16 cellular contexts compared by ENCODE assay signal in genomic region chr13:106503730-106504129, GRCh38. TPM values are rescaled to one million over a fixed set of nuclear protein-coding genes. Genes with fewer than 3 reads are reported as not detected.
DNase-seq lines count a peak whose midpoint lies in the region; ATAC-seq, FAIRE-seq and TF ChIP-seq lines count a peak whose summit lies in the region.
"Had no signal": no experiment of that assay in that cellular context is flagged by ENCODE, and none has a peak within 500 bp of the region (broad histone marks: within the 10 kb centered on the region; RNA-seq: fewer than 3 reads in every experiment).

No MANE protein-coding gene starts in this region.

- no peak overlapping the region for H2AK5ac ChIP-seq in IMR-90 (ENCODE audit: low read depth, low read length)

- no CpG with 5 or more reads among the region's 1 CpG for WGBS in IMR-90 (ENCODE audit: extremely low coverage in 2 of 2, insufficient read length in 1 of 2), 2 experiments
- WGBS in smooth muscle cell (ENCODE audit: low lambda C conversion rate) = 93% methylated on average over 1 of the region's 1 CpG

- peaks cover 96% of the 10 kb centered on the region for H3K79me2 ChIP-seq in keratinocyte (ENCODE audit: control insufficient read depth, insufficient read depth, low read length)
- peaks cover 68% of the 10 kb centered on the region for H3K79me2 ChIP-seq in smooth muscle cell (ENCODE audit: low read depth)

- peak overlapping the region in 3 of 5 experiments; percentile 34 to 78 (median 62) for H3K4me3 Mint-ChIP-seq in brain
- no peak overlapping the region for H3K4me3 Mint-ChIP-seq in Calu3 (ENCODE audit: low read depth, unreplicated experiment)
- H3K4me3 Mint-ChIP-seq: CD8-positive, alpha-beta memory T cell had no signal

- no peak overlapping the region for H2BK20ac ChIP-seq in IMR-90 (ENCODE audit: low read depth, low read length)

- H3K27me3 ChIP-seq in IMR-90 (ENCODE audit: control insufficient read depth, insufficient read depth, low read length) = no peaks in the 10 kb centered on the region
- H3K27me3 ChIP-seq in keratinocyte (ENCODE audit: control insufficient read depth, extremely low read depth, insufficient read depth, low read length) = no peaks in the 10 kb centered on the region
- no peaks in the 10 kb centered on the region for H3K27me3 ChIP-seq in smooth muscle cell (ENCODE audit: low read depth)
- H3K27me3 ChIP-seq: BE2C had no signal

- TF ChIP-seq RAD21 in IMR-90 (IDR thresholded peaks at IDR 0.05; ENCODE audit: low read length) = no peak

- H3K4me3 ChIP-seq in IMR-90 (ENCODE audit: insufficient read depth, low read depth, low read length) = no peak overlapping the region
- no peak overlapping the region for H3K4me3 ChIP-seq in keratinocyte (ENCODE audit: control insufficient read depth in 2 of 3, extremely low read depth in 1 of 3, insufficient read depth in 2 of 3, low read depth in 1 of 3, low read length in 3 of 3)
- H3K4me3 ChIP-seq in smooth muscle cell = no peak overlapping the region

- no TSS peak for BruUV-seq in IMR-90 (replicated peaks; lab: Mats Ljungman, UMichigan)
- BruUV-seq in Calu3 (replicated peaks; lab: Mats Ljungman, UMichigan) = no TSS peak

- no peak overlapping the region for H2BK120ac ChIP-seq in IMR-90 (ENCODE audit: low read depth, low read length)

- CTCF ChIA-PET in IMR-90 (lab: Yijun Ruan, JAX) (no interaction called here), Calu3 (lab: Charles Lee) (no interaction called here)

- no peak overlapping the region for H2BK5ac ChIP-seq in IMR-90 (ENCODE audit: low read depth, low read length, poor library complexity, severe bottlenecking)

- no peak overlapping the region for H2AFZ ChIP-seq in IMR-90 (replicated peaks; ENCODE audit: low read length, poor library complexity)
- no peak overlapping the region for H2AFZ ChIP-seq in keratinocyte (ENCODE audit: control insufficient read depth, low read length)
- no peak overlapping the region for H2AFZ ChIP-seq in smooth muscle cell (ENCODE audit: low read depth)

- no peak overlapping the region for H4K8ac ChIP-seq in IMR-90 (ENCODE audit: low read depth in 2 of 2, low read length in 2 of 2)

- no peak overlapping the region for H4K5ac ChIP-seq in IMR-90 (ENCODE audit: low read depth, low read length)

- no peaks in the 10 kb centered on the region for H3K9me1 ChIP-seq in IMR-90 (ENCODE audit: insufficient read depth, low read length)
- H3K9me1 ChIP-seq in keratinocyte (ENCODE audit: control insufficient read depth, extremely low read depth, insufficient read depth, low read length) = peaks cover 7% of the 10 kb centered on the region

- no peak overlapping the region for H2BK15ac ChIP-seq in IMR-90 (ENCODE audit: low read depth, low read length)

- H3K4me1 ChIP-seq in IMR-90 (ENCODE audit: control insufficient read depth, insufficient read depth, low read length) = peaks cover 3% of the 10 kb centered on the region; the same call in 1 of the 2 replicates
- H3K4me1 ChIP-seq in keratinocyte (ENCODE audit: control insufficient read depth, extremely low read depth, insufficient read depth, low read length) = peaks cover 26% of the 10 kb centered on the region
- H3K4me1 ChIP-seq in smooth muscle cell (ENCODE audit: low read depth) = peaks cover 17% of the 10 kb centered on the region

- H3K36me3 Mint-ChIP-seq in brain (peaks cover 48% of the 10 kb centered on the region), Calu3 (ENCODE audit: insufficient read depth, unreplicated experiment) (peaks cover 5% of the 10 kb centered on the region)
- H3K36me3 Mint-ChIP-seq: CD8-positive, alpha-beta memory T cell had no signal

- no peak for ATAC-seq in IMR-90 (ENCODE audit: low read depth)
- ATAC-seq: HepG2 had no signal

- peaks cover 10 to 16% of the 10 kb centered on the region in 2 experiments; a peak in 1 of 4 replicates for H3K79me1 ChIP-seq in IMR-90 (ENCODE audit: low read depth in 1 of 2, low read length in 2 of 2)

- no peak overlapping the region for H3K56ac ChIP-seq in IMR-90 (ENCODE audit: extremely low read depth, insufficient read depth, low read length)

- H3K4me2 ChIP-seq in IMR-90 (ENCODE audit: low read depth, low read length) (no peak overlapping the region), keratinocyte (ENCODE audit: control insufficient read depth, extremely low read depth, insufficient read depth, low read depth, low read length) (no peak overlapping the region), smooth muscle cell (no peak overlapping the region)

- TF ChIP-seq CTCF in IMR-90 (conservative IDR thresholded peaks at IDR 0.05; ENCODE audit: low read depth, low read length) (no peak), brain (conservative IDR thresholded peaks at IDR 0.05) (no peak), keratinocyte (optimal IDR thresholded peaks at IDR 0.05 in 1 of 3, IDR thresholded peaks at IDR 0.05 in 1 of 3, conservative IDR thresholded peaks at IDR 0.05 in 1 of 3; ENCODE audit: extremely low read depth in 1 of 3, insufficient read depth in 2 of 3, low read length in 3 of 3) (no peak), smooth muscle cell (IDR thresholded peaks at IDR 0.05; ENCODE audit: borderline replicate concordance, insufficient read depth, poor library complexity, severe bottlenecking) (no peak), Calu3 (IDR thresholded peaks at IDR 0.05; ENCODE audit: unreplicated experiment) (no peak)

- H3K9me3 Mint-ChIP-seq in brain = no peaks in the 10 kb centered on the region
- H3K9me3 Mint-ChIP-seq in Calu3 (ENCODE audit: low read depth, unreplicated experiment) = no peaks in the 10 kb centered on the region
- H3K9me3 Mint-ChIP-seq: CD8-positive, alpha-beta memory T cell had no signal

- H4K20me1 ChIP-seq in IMR-90 (ENCODE audit: insufficient read depth, low read length) (no peaks in the 10 kb centered on the region), keratinocyte (ENCODE audit: control insufficient read depth, extremely low read depth, insufficient read depth, low read length) (no peaks in the 10 kb centered on the region), smooth muscle cell (ENCODE audit: low read depth) (peaks cover 4% of the 10 kb centered on the region)

- H3K4me1 Mint-ChIP-seq in brain = peaks cover 91% of the 10 kb centered on the region
- no peaks in the 10 kb centered on the region for H3K4me1 Mint-ChIP-seq in Calu3 (ENCODE audit: low read depth, unreplicated experiment)

- in situ Hi-C loops in IMR-90 (cut with MboI; ENCODE audit: low sequenced_read_pairs) = loop anchor here (25.0 kb wide), 1 partner anchor 416 kb away; no protein-coding TSS in a partner anchor

- H3K4ac ChIP-seq in IMR-90 (ENCODE audit: low read depth, low read length) = no peak overlapping the region

- H3K23ac ChIP-seq in IMR-90 (ENCODE audit: low read depth, low read length) = no peak overlapping the region

- DNase-seq in IMR-90 (peak; percentile 34), keratinocyte (ENCODE audit: low read depth, low spot score) (no peak), smooth muscle cell (lab: John Stamatoyannopoulos, UW; ENCODE audit: unreplicated experiment) (no peak), T-helper 1 cell (no peak), NK-92 (lab: John Stamatoyannopoulos, UW; ENCODE audit: unreplicated experiment) (no peak), Calu3 (no peak)
- DNase-seq: BE2C; CD8-positive, alpha-beta memory T cell; EL; H7; Karpas-422; NCI-H2029; NCI-H510A had no signal

- FAIRE-seq in keratinocyte (lab: Jason Lieb, UNC) = no peak
- FAIRE-seq: HepG2, RCC 7860 had no signal

- H4K91ac ChIP-seq in IMR-90 (ENCODE audit: insufficient read depth, low read depth, low read length) = no peak overlapping the region

- H3K14ac ChIP-seq in IMR-90 (replicated peaks; ENCODE audit: low read depth, low read length) = no peak overlapping the region

- H2AK9ac ChIP-seq in IMR-90 (replicated peaks; ENCODE audit: low read depth, low read length, poor library complexity) = peak overlapping the region; percentile 52

- POLR2A ChIA-PET in IMR-90 (lab: Charles Lee; ENCODE audit: unreplicated experiment) = no interaction called here

- H3F3A ChIP-seq in smooth muscle cell (ENCODE audit: low read depth) = peaks cover 5% of the 10 kb centered on the region

- H3K9me3 ChIP-seq in IMR-90 (ENCODE audit: control insufficient read depth, insufficient read depth, low read length) (no peaks in the 10 kb centered on the region), keratinocyte (ENCODE audit: control insufficient read depth, low read depth, low read length) (no peaks in the 10 kb centered on the region), smooth muscle cell (replicated peaks; ENCODE audit: low read depth) (no peaks in the 10 kb centered on the region)
- H3K9me3 ChIP-seq: BE2C had no signal

- no peaks in the 10 kb centered on the region for H3K36me3 ChIP-seq in IMR-90 (ENCODE audit: control insufficient read depth, insufficient read depth, low read length)
- H3K36me3 ChIP-seq in keratinocyte (ENCODE audit: control insufficient read depth in 2 of 2, extremely low read depth in 1 of 2, insufficient read depth in 2 of 2, low read length in 2 of 2) = peaks cover 17 to 33% of the 10 kb centered on the region in 2 experiments
- no peaks in the 10 kb centered on the region for H3K36me3 ChIP-seq in smooth muscle cell (ENCODE audit: low read depth)

- dilution Hi-C loops in IMR-90 (cut with HindIII; ENCODE audit: low sequenced_read_pairs, unreplicated experiment) (no loop called here), keratinocyte (cut with MboI; ENCODE audit: extremely low pct_ligation_motif_present, low sequenced_read_pairs) (no loop called here)

- H3K27me3 Mint-ChIP-seq in brain (no peaks in the 10 kb centered on the region), Calu3 (ENCODE audit: unreplicated experiment) (no peaks in the 10 kb centered on the region)

- H3K18ac ChIP-seq in IMR-90 (ENCODE audit: low read depth, low read length) = no peak overlapping the region

- no peak for TF ChIP-seq POLR2A in IMR-90 (IDR thresholded peaks at IDR 0.05; ENCODE audit: low read depth, low read length)

- intact Hi-C loops in IMR-90 (cut with micrococcal nuclease) = no loop called here
- intact Hi-C loops in Calu3 (cut with micrococcal nuclease; ENCODE audit: unreplicated experiment) = no loop called here

- H3K9ac ChIP-seq in IMR-90 (ENCODE audit: low read depth, low read length) = no peak overlapping the region
- no peak overlapping the region for H3K9ac ChIP-seq in keratinocyte (ENCODE audit: control insufficient read depth, extremely low read depth, insufficient read depth, low read length)
- no peak overlapping the region for H3K9ac ChIP-seq in smooth muscle cell (ENCODE audit: low read depth)

- H3K27ac Mint-ChIP-seq in brain (peak overlapping the region; percentile 29 to 88 (median 79)), Calu3 (ENCODE audit: unreplicated experiment) (no peak overlapping the region)
- H3K27ac Mint-ChIP-seq: CD8-positive, alpha-beta memory T cell had no signal

- H3K27ac ChIP-seq in IMR-90 (ENCODE audit: insufficient read depth, low read length) (no peak overlapping the region), keratinocyte (ENCODE audit: control insufficient read depth, insufficient read depth, low read length) (peak overlapping the region; percentile 28), smooth muscle cell (ENCODE audit: low read depth) (peak overlapping the region; percentile 6)

RNA-seq across cellular contexts. Expression of gene EFNB2, which starts 31.7 kb away (rescaled TPM):
- total RNA-seq in IMR-90 (2012; rRNA removed) = 5.4 and 6.9 TPM in 2 replicates
- polyA plus RNA-seq in IMR-90 (2012; rRNA removed) = 5.9 and 6.0 TPM in 2 replicates
- 3.7 and 4.0 TPM in 2 replicates for polyA plus RNA-seq in IMR-90 (2012; cell fraction: cytosol; rRNA removed)
- polyA plus RNA-seq in IMR-90 (2012; cell fraction: nucleus; rRNA removed; ENCODE audit: low replicate concordance) = 4.0 and 5.2 TPM in 2 replicates
- 7.3 TPM for polyA plus RNA-seq in brain (ENCODE audit: insufficient read depth, low read depth, low replicate concordance)
- polyA plus RNA-seq in keratinocyte = 29.4 to 68.0 TPM (median 38.9 TPM) in 3 replicates
- 15.9 TPM for polyA plus RNA-seq in keratinocyte (2011; ENCODE audit: low read depth)
- 29.4 and 32.8 TPM in 2 replicates for polyA plus RNA-seq in keratinocyte (2011; cell fraction: cytosol; rRNA removed)
- 74.1 and 79.8 TPM in 2 replicates for polyA plus RNA-seq in keratinocyte (2011; cell fraction: nucleus; rRNA removed)
- 23.1 and 66.7 TPM in 2 replicates for polyA plus RNA-seq in keratinocyte (2012; ENCODE audit: low replicate concordance)
- 49.3 to 103 TPM (median 57.1 TPM) in 3 replicates for polyA minus RNA-seq in keratinocyte
- polyA minus RNA-seq in keratinocyte (2011; cell fraction: cytosol; rRNA and poly(A)+ RNA removed) = 43.4 TPM
- 64.7 and 91.4 TPM in 2 replicates for polyA minus RNA-seq in keratinocyte (2011; cell fraction: nucleus; rRNA and poly(A)+ RNA removed)
- 35.0 and 42.0 TPM in 2 replicates for total RNA-seq in smooth muscle cell
- 15.5 and 38.8 TPM in 2 replicates for polyA plus RNA-seq in smooth muscle cell
- total RNA-seq in Calu3 (2022) = 14.3 and 16.9 TPM in 2 replicates
